ENCODE assay signal across 1 cellular context in genomic region chr1:26694597-26695416, GRCh38.
TF ChIP-seq lines count a peak whose summit lies in the region.

No MANE protein-coding gene starts in this region.

TF ChIP-seq in GM23338, 12 proteins besides CTCF, POLR2A, EP300 and RAD21 (continued from another document):
- TF ChIP-seq REST (IDR thresholded peaks at IDR 0.05; ENCODE audit: unreplicated experiment) (no peak), CREB1 (CRISPR knock-in tag; IDR thresholded peaks at IDR 0.05; ENCODE audit: low read depth) (no peak)
TF ChIP-seq in GM23338: peak in this region for 0.
